In the genomic region with DNA sequence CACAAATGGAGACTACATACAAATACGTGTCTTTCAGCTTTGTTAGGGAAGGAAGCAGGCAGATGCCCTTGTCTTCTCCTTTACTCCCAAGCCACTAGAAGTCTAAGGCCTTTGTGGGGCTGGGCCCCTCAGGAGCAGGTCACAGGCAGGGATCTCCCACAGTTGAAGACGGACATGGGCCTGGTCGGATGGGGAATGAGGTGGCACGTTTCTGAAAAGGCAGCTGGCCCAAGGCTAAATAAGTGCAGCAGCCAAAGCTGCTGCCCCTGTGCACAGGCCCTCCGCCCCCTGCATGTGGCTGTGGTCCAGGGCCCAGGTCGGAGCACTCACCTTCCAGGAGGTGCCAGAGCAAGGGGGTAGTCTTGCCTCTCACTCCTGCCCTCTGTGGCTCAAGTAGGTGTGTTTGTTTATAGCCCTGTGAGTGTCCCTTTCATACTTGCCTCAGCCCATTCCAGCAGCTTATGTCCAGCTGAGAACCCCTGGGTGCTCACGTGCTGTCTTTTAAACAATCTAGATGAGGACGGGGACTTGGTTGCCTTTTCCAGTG, we compare ENCODE assay signal across 9 cellular contexts. TPM values are rescaled to one million over a fixed set of nuclear protein-coding genes. Genes with fewer than 3 reads are reported as not detected.
DNase-seq lines count a peak whose midpoint lies in the region; ATAC-seq and TF ChIP-seq lines count a peak whose summit lies in the region.
"Had no signal": no experiment of that assay in that cellular context is flagged by ENCODE, and none has a peak within 500 bp of the region (broad histone marks: within the 10 kb centered on the region; RNA-seq: fewer than 3 reads in every experiment).

No MANE protein-coding gene starts in this region.

- H3K27ac ChIP-seq in substantia nigra (ENCODE audit: low read depth, low read length, poor library complexity, severe bottlenecking): peak overlapping the region; percentile 43

- POLR2A ChIA-PET in activated CD4-positive, alpha-beta T cell treated with anti-CD3 and anti-CD28 coated beads for 36 hours (lab: Charles Lee): interaction anchor here (0.5 to 0.7 kb wide), 2 partner anchors 57 to 127 kb away, joined by 3 to 4 read pairs; no protein-coding TSS in a partner anchor
- POLR2A ChIA-PET in activated naive CD8-positive, alpha-beta T cell treated with anti-CD3 and anti-CD28 coated beads, Interleukin-2, amount 10 ng/mL, durations not matched to agents 7 days and 5 days (lab: Charles Lee): interaction anchor here (0.6 to 1.1 kb wide), 7 partner anchors 10 to 1439 kb away, joined by 3 to 5 read pairs (median 3); no protein-coding TSS in a partner anchor

- H3K4me1 Mint-ChIP-seq in activated CD4-positive, alpha-beta T cell treated with anti-CD3 and anti-CD28 coated beads for 36 hours: peaks cover 45% of the 10 kb centered on the region
- H3K4me1 Mint-ChIP-seq in activated naive CD8-positive, alpha-beta T cell treated with anti-CD3 and anti-CD28 coated beads, Interleukin-2, amount 10 ng/mL, durations not matched to agents 7 days and 5 days: peaks cover 30% of the 10 kb centered on the region

- no peak for ATAC-seq in activated CD4-positive, alpha-beta T cell treated with anti-CD3 and anti-CD28 coated beads for 36 hours
- ATAC-seq in activated naive CD8-positive, alpha-beta T cell treated with anti-CD3 and anti-CD28 coated beads, Interleukin-2, amount 10 ng/mL, durations not matched to agents 7 days and 5 days (ENCODE audit: low read depth): no peak

- H3K36me3 Mint-ChIP-seq in activated CD4-positive, alpha-beta T cell treated with anti-CD3 and anti-CD28 coated beads for 36 hours (ENCODE audit: low read depth): peaks cover 34% of the 10 kb centered on the region
- peaks cover 16% of the 10 kb centered on the region for H3K36me3 Mint-ChIP-seq in activated naive CD8-positive, alpha-beta T cell treated with anti-CD3 and anti-CD28 coated beads, Interleukin-2, amount 10 ng/mL, durations not matched to agents 7 days and 5 days

- peak overlapping the region; percentile 95 for H3K4me3 ChIP-seq in kidney epithelial cell (ENCODE audit: low read depth, low read length)

- no peaks in the 10 kb centered on the region for H3K27me3 ChIP-seq in kidney epithelial cell (ENCODE audit: control insufficient read depth, insufficient read depth, low read length)

- peaks cover 2% of the 10 kb centered on the region for H3K27me3 Mint-ChIP-seq in activated CD4-positive, alpha-beta T cell treated with anti-CD3 and anti-CD28 coated beads for 36 hours
- no peaks in the 10 kb centered on the region for H3K27me3 Mint-ChIP-seq in activated naive CD8-positive, alpha-beta T cell treated with anti-CD3 and anti-CD28 coated beads, Interleukin-2, amount 10 ng/mL, durations not matched to agents 7 days and 5 days

- DNase-seq in activated CD4-positive, alpha-beta T cell treated with anti-CD3 and anti-CD28 coated beads for 36 hours: no peak
- no peak for DNase-seq in activated CD4-positive, alpha-beta T cell treated with anti-CD3 and anti-CD28 coated beads for 4 hours
- DNase-seq in activated naive CD8-positive, alpha-beta T cell treated with anti-CD3 and anti-CD28 coated beads, Interleukin-2, amount 10 ng/mL, durations not matched to agents 7 days and 5 days: no peak
- DNase-seq in kidney epithelial cell (ENCODE audit: low read depth) (no peak), substantia nigra (lab: John Stamatoyannopoulos, UW) (no peak), NCI-H1048 (lab: John Stamatoyannopoulos, UW) (no peak), NCI-H1092 (lab: John Stamatoyannopoulos, UW) (no peak), NCI-H2227 (lab: John Stamatoyannopoulos, UW; ENCODE audit: unreplicated experiment) (no peak)

- H3K9me3 Mint-ChIP-seq in activated CD4-positive, alpha-beta T cell treated with anti-CD3 and anti-CD28 coated beads for 36 hours (ENCODE audit: low read depth): no peaks in the 10 kb centered on the region
- no peaks in the 10 kb centered on the region for H3K9me3 Mint-ChIP-seq in activated naive CD8-positive, alpha-beta T cell treated with anti-CD3 and anti-CD28 coated beads, Interleukin-2, amount 10 ng/mL, durations not matched to agents 7 days and 5 days

- H3K27ac Mint-ChIP-seq in activated CD4-positive, alpha-beta T cell treated with anti-CD3 and anti-CD28 coated beads for 36 hours: peak overlapping the region; percentile 31
- peak overlapping the region; percentile 96 for H3K27ac Mint-ChIP-seq in activated naive CD8-positive, alpha-beta T cell treated with anti-CD3 and anti-CD28 coated beads, Interleukin-2, amount 10 ng/mL, durations not matched to agents 7 days and 5 days

- TF ChIP-seq CTCF in kidney epithelial cell (IDR thresholded peaks at IDR 0.05; ENCODE audit: insufficient read depth, low read length, poor library complexity, severe bottlenecking): no peak

- intact Hi-C loops in activated CD4-positive, alpha-beta T cell treated with anti-CD3 and anti-CD28 coated beads for 36 hours (cut with DNase I, micrococcal nuclease): loop anchor here in 1 of 2 experiments (5.0 kb wide), 1 partner anchor 200 kb away; the partner anchor contains the start of gene HNRNPH1

- peaks cover 6% of the 10 kb centered on the region for H3K36me3 ChIP-seq in kidney epithelial cell (ENCODE audit: control insufficient read depth, insufficient read depth, low read length)

- CTCF ChIA-PET in activated CD4-positive, alpha-beta T cell treated with anti-CD3 and anti-CD28 coated beads for 36 hours (lab: Charles Lee): interaction anchor here (0.6 to 1.8 kb wide), 4 partner anchors 11 to 329 kb away, joined by 3 to 7 read pairs (median 4); no protein-coding TSS in a partner anchor

- peak overlapping the region; percentile 92 for H3K4me3 Mint-ChIP-seq in activated CD4-positive, alpha-beta T cell treated with anti-CD3 and anti-CD28 coated beads for 36 hours
- peak overlapping the region; percentile 90 for H3K4me3 Mint-ChIP-seq in activated naive CD8-positive, alpha-beta T cell treated with anti-CD3 and anti-CD28 coated beads, Interleukin-2, amount 10 ng/mL, durations not matched to agents 7 days and 5 days

RNA-seq across cellular contexts. Expression of gene SQSTM1, which starts 1.8 kb away (rescaled TPM):
- total RNA-seq in activated CD4-positive, alpha-beta T cell treated with anti-CD3 and anti-CD28 coated beads for 36 hours: 10 to 100 TPM; 70.6 to 87.6 TPM
- 100 to 1,000 TPM; 196 to 216 TPM for total RNA-seq in activated naive CD8-positive, alpha-beta T cell treated with anti-CD3 and anti-CD28 coated beads, Interleukin-2, amount 10 ng/mL, durations not matched to agents 7 days and 5 days
- total RNA-seq in kidney epithelial cell: 905 and 956 TPM in 2 replicates

RNA-seq across cellular contexts. Expression of gene MGAT4B, which starts 15.9 kb away (rescaled TPM):
- total RNA-seq in activated CD4-positive, alpha-beta T cell treated with anti-CD3 and anti-CD28 coated beads for 36 hours: 10 to 100 TPM; 52.4 to 62.8 TPM
- total RNA-seq in activated naive CD8-positive, alpha-beta T cell treated with anti-CD3 and anti-CD28 coated beads, Interleukin-2, amount 10 ng/mL, durations not matched to agents 7 days and 5 days: 100 to 1,000 TPM; 118 TPM
- total RNA-seq in kidney epithelial cell: 540 and 586 TPM in 2 replicates

RNA-seq across cellular contexts. Expression of gene LTC4S, which starts 28.7 kb away (rescaled TPM):
- under 1 TPM; 0.39 to 0.42 TPM for total RNA-seq in activated CD4-positive, alpha-beta T cell treated with anti-CD3 and anti-CD28 coated beads for 36 hours
- total RNA-seq in activated naive CD8-positive, alpha-beta T cell treated with anti-CD3 and anti-CD28 coated beads, Interleukin-2, amount 10 ng/mL, durations not matched to agents 7 days and 5 days: 1 to 10 TPM; 5.7 to 6.3 TPM
- 0.41 and 5.1 TPM in 2 replicates for total RNA-seq in kidney epithelial cell
- total RNA-seq: RPMI7951 had no signal

RNA-seq across cellular contexts. Expression of gene MRNIP, which starts 36.1 kb away (rescaled TPM):
- 10 to 100 TPM; 19.4 to 19.7 TPM for total RNA-seq in activated CD4-positive, alpha-beta T cell treated with anti-CD3 and anti-CD28 coated beads for 36 hours
- total RNA-seq in activated naive CD8-positive, alpha-beta T cell treated with anti-CD3 and anti-CD28 coated beads, Interleukin-2, amount 10 ng/mL, durations not matched to agents 7 days and 5 days: 10 to 100 TPM; 46.1 to 47.4 TPM
- total RNA-seq in kidney epithelial cell: 18.7 and 25.7 TPM in 2 replicates
